Comparison of ENCODE assay signal across 8 cellular contexts in the genomic region with DNA sequence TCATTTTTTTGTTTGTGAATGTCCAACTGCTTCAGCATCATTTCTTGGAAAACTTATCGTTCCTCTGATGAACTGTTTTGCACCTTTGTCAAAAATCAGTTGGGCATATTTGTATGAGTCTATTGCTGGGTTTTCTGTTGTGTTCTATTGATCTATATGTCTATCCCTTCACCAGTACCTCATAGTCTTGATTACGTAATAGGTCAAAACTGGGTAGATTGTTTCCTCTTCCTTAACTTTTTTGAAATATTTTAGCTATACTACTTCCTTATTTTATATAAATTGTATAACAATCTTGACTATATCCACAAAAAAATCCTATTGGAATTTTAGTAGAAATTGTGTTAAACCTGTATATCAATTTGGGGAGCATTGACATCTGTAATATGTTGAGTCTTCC.
"Had no signal": no experiment of that assay in that cellular context is flagged by ENCODE, and none has a peak within 500 bp of the region (broad histone marks: within the 10 kb centered on the region; RNA-seq: fewer than 3 reads in every experiment).

No MANE protein-coding gene starts in this region.

- H3K27ac ChIP-seq: GM23248, HL-60 had no signal

- H3K4me3 ChIP-seq: GM23248 had no signal

- H2AFZ ChIP-seq: GM23248 had no signal

- H3K9ac ChIP-seq: GM23248 had no signal

- ATAC-seq: HCT116 had no signal

- FAIRE-seq: H54 had no signal

- DNase-seq: GM23248, GOT3, H9, HFFc6, KG1 had no signal
